ENCODE assay signal across 1 cellular context in the genomic region with DNA sequence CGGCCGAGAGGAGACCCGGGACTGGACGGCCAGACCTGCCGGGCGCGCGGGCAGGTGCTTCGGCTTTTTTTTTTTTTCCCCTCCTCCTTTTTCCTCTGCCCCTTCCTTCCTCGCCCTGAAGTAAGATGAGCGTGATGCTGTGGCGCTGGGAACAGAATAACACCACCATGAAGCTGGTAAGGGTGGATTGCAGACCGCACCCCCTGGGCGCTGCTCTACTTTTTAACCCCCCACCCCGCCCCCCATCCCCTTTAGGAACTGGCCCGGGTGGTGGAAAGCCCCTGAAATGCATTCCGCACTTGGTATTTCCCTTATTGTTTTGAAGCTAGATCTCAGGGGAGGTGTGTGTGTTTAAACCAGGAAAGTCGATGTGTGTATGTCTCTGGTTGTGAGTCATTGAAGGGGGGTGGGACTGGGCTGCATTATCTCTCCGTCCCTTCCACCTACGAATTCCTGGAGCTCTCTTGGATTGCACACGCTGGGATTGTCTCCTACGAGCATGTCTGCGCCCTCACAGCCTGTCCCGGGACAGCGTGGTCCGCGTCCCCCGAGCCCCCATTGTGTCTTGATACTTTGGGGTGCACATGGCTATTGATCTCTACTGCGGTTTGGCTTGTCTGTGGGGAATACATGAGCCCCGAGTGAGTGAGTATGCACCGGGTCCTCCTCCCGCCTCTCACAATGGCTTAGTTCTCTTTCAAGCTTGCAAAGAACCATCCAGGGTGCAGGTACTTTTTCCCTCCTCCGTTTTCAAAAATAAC.
TF ChIP-seq lines count a peak whose summit lies in the region.

No MANE protein-coding gene starts in this region.

TF ChIP-seq in HepG2, 621 proteins besides CTCF, POLR2A, EP300 and RAD21 (continued from another document):
- TF ChIP-seq NR2F1 (CRISPR knock-in tag; IDR thresholded peaks at IDR 0.05) = no peak
